1 cellular context compared by ENCODE assay signal in the genomic region with DNA sequence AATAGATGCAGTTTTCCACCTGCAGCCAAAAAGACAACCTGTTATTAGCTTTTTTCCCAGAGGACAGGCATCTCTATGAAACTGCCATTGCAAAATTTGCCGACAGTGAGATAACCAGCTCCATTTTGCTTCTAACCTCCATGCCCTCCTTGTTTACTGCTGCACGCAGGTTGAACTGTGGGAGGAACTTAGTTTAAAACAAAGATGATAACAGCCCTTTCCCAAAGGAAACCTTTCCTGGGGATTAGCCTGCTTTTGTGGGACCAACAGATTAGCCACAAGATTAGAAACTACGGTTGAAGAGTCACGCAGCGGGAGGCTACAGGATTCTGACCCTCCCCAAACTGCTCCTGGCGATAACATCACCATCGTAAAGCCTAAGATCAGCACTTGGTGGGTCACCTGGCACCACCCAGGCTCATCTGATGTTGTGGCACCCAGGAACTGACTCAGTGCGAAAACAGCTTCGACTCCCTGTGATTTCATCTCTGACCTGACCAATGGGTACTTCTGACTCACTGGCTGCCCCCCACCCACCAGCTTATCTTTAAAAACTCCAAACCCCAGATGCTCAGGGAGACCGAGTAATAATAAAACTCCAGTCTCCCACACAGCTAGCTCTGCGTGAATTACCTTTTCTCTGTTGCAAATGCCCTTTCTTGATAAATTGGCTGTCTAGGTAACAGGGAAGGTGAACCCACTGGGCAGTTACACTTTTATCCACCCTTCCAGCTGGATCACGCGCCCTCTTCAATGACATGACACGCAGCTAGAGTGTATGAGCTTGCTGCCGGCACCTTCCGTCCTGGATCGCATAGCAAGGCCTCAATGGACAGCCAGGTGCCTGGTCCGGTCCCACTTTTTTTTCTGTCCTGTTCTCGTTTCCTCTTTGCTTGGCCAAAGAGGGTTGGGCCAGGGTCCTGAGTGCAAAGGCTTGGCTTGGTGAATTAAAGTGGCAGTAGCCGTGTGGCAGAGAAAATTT.
TF ChIP-seq lines count a peak whose summit lies in the region.

No MANE protein-coding gene starts in this region.

TF ChIP-seq in K562, 482 proteins besides CTCF, POLR2A, EP300 and RAD21 (continued from another document):
- TF ChIP-seq, protein P1, sequence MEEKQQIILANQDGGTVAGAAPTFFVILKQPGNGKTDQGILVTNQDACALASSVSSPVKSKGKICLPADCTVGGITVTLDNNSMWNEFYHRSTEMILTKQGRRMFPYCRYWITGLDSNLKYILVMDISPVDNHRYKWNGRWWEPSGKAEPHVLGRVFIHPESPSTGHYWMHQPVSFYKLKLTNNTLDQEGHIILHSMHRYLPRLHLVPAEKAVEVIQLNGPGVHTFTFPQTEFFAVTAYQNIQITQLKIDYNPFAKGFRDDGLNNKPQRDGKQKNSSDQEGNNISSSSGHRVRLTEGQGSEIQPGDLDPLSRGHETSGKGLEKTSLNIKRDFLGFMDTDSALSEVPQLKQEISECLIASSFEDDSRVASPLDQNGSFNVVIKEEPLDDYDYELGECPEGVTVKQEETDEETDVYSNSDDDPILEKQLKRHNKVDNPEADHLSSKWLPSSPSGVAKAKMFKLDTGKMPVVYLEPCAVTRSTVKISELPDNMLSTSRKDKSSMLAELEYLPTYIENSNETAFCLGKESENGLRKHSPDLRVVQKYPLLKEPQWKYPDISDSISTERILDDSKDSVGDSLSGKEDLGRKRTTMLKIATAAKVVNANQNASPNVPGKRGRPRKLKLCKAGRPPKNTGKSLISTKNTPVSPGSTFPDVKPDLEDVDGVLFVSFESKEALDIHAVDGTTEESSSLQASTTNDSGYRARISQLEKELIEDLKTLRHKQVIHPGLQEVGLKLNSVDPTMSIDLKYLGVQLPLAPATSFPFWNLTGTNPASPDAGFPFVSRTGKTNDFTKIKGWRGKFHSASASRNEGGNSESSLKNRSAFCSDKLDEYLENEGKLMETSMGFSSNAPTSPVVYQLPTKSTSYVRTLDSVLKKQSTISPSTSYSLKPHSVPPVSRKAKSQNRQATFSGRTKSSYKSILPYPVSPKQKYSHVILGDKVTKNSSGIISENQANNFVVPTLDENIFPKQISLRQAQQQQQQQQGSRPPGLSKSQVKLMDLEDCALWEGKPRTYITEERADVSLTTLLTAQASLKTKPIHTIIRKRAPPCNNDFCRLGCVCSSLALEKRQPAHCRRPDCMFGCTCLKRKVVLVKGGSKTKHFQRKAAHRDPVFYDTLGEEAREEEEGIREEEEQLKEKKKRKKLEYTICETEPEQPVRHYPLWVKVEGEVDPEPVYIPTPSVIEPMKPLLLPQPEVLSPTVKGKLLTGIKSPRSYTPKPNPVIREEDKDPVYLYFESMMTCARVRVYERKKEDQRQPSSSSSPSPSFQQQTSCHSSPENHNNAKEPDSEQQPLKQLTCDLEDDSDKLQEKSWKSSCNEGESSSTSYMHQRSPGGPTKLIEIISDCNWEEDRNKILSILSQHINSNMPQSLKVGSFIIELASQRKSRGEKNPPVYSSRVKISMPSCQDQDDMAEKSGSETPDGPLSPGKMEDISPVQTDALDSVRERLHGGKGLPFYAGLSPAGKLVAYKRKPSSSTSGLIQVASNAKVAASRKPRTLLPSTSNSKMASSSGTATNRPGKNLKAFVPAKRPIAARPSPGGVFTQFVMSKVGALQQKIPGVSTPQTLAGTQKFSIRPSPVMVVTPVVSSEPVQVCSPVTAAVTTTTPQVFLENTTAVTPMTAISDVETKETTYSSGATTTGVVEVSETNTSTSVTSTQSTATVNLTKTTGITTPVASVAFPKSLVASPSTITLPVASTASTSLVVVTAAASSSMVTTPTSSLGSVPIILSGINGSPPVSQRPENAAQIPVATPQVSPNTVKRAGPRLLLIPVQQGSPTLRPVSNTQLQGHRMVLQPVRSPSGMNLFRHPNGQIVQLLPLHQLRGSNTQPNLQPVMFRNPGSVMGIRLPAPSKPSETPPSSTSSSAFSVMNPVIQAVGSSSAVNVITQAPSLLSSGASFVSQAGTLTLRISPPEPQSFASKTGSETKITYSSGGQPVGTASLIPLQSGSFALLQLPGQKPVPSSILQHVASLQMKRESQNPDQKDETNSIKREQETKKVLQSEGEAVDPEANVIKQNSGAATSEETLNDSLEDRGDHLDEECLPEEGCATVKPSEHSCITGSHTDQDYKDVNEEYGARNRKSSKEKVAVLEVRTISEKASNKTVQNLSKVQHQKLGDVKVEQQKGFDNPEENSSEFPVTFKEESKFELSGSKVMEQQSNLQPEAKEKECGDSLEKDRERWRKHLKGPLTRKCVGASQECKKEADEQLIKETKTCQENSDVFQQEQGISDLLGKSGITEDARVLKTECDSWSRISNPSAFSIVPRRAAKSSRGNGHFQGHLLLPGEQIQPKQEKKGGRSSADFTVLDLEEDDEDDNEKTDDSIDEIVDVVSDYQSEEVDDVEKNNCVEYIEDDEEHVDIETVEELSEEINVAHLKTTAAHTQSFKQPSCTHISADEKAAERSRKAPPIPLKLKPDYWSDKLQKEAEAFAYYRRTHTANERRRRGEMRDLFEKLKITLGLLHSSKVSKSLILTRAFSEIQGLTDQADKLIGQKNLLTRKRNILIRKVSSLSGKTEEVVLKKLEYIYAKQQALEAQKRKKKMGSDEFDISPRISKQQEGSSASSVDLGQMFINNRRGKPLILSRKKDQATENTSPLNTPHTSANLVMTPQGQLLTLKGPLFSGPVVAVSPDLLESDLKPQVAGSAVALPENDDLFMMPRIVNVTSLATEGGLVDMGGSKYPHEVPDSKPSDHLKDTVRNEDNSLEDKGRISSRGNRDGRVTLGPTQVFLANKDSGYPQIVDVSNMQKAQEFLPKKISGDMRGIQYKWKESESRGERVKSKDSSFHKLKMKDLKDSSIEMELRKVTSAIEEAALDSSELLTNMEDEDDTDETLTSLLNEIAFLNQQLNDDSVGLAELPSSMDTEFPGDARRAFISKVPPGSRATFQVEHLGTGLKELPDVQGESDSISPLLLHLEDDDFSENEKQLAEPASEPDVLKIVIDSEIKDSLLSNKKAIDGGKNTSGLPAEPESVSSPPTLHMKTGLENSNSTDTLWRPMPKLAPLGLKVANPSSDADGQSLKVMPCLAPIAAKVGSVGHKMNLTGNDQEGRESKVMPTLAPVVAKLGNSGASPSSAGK (IDR thresholded peaks at IDR 0.05): no peak
- TF ChIP-seq, protein P2, sequence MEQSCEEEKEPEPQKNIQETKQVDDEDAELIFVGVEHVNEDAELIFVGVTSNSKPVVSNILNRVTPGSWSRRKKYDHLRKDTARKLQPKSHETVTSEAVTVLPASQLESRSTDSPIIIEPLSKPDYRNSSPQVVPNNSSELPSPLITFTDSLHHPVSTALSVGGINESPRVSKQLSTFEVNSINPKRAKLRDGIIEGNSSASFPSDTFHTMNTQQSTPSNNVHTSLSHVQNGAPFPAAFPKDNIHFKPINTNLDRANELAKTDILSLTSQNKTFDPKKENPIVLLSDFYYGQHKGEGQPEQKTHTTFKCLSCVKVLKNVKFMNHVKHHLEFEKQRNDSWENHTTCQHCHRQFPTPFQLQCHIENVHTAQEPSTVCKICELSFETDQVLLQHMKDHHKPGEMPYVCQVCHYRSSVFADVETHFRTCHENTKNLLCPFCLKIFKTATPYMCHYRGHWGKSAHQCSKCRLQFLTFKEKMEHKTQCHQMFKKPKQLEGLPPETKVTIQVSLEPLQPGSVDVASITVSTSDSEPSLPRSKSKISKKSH (CRISPR knock-in tag; IDR thresholded peaks at IDR 0.05): no peak
- TF ChIP-seq FOSL1 (tag; conservative IDR thresholded peaks at IDR 0.05) (peak; percentile 92), HNRNPUL1 (IDR thresholded peaks at IDR 0.05; ENCODE audit: low read length) (peak; percentile 32; the same call in 1 of the 2 replicates), SRSF3 (IDR thresholded peaks at IDR 0.05; ENCODE audit: insufficient read depth, low read length) (no peak), POLR3A (IDR thresholded peaks at IDR 0.05; ENCODE audit: borderline replicate concordance, extremely low read depth, insufficient read depth, insufficient read length) (no peak), RFX1 (IDR thresholded peaks at IDR 0.05) (no peak), SIN3A (IDR thresholded peaks at IDR 0.05; ENCODE audit: borderline replicate concordance in 2 of 2, control insufficient read depth in 1 of 2, low read depth in 2 of 2, low read length in 2 of 2) (0 out of 4 replicates have a peak, but pooled peaks of 1 of the 2 experiments have one; percentile 58), STAT5B (CRISPR knock-in tag; IDR thresholded peaks at IDR 0.05) (no peak), CREM (IDR thresholded peaks at IDR 0.05; ENCODE audit: low read depth) (peak; percentile 11; the same call in 1 of the 2 replicates), KDM5B (IDR thresholded peaks at IDR 0.05; ENCODE audit: insufficient replicate concordance, low read depth, low read length) (peak; percentile 47), ZNF239 (CRISPR knock-in tag; IDR thresholded peaks at IDR 0.05) (no peak)
- TF ChIP-seq, protein P3, sequence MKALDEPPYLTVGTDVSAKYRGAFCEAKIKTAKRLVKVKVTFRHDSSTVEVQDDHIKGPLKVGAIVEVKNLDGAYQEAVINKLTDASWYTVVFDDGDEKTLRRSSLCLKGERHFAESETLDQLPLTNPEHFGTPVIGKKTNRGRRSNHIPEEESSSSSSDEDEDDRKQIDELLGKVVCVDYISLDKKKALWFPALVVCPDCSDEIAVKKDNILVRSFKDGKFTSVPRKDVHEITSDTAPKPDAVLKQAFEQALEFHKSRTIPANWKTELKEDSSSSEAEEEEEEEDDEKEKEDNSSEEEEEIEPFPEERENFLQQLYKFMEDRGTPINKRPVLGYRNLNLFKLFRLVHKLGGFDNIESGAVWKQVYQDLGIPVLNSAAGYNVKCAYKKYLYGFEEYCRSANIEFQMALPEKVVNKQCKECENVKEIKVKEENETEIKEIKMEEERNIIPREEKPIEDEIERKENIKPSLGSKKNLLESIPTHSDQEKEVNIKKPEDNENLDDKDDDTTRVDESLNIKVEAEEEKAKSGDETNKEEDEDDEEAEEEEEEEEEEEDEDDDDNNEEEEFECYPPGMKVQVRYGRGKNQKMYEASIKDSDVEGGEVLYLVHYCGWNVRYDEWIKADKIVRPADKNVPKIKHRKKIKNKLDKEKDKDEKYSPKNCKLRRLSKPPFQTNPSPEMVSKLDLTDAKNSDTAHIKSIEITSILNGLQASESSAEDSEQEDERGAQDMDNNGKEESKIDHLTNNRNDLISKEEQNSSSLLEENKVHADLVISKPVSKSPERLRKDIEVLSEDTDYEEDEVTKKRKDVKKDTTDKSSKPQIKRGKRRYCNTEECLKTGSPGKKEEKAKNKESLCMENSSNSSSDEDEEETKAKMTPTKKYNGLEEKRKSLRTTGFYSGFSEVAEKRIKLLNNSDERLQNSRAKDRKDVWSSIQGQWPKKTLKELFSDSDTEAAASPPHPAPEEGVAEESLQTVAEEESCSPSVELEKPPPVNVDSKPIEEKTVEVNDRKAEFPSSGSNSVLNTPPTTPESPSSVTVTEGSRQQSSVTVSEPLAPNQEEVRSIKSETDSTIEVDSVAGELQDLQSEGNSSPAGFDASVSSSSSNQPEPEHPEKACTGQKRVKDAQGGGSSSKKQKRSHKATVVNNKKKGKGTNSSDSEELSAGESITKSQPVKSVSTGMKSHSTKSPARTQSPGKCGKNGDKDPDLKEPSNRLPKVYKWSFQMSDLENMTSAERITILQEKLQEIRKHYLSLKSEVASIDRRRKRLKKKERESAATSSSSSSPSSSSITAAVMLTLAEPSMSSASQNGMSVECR (CRISPR knock-in tag; IDR thresholded peaks at IDR 0.05): no peak
